11 cellular contexts compared by ENCODE assay signal in genomic region chr12:59055204-59055839, GRCh38.
DNase-seq lines count a peak whose midpoint lies in the region; FAIRE-seq and TF ChIP-seq lines count a peak whose summit lies in the region.
"Had no signal": no experiment of that assay in that cellular context is flagged by ENCODE, and none has a peak within 500 bp of the region (broad histone marks: within the 10 kb centered on the region; RNA-seq: fewer than 3 reads in every experiment).

No MANE protein-coding gene starts in this region.

- peak; percentile 79 for FAIRE-seq in RCC 7860 (lab: Jason Lieb, UNC)
- FAIRE-seq: GM18507 had no signal

- no peak for TF ChIP-seq CTCF in GM10248 (IDR thresholded peaks at IDR 0.05; ENCODE audit: control extremely low read depth, extremely low read depth, low read depth, missing control alignments)
- no peak for TF ChIP-seq CTCF in kidney epithelial cell (IDR thresholded peaks at IDR 0.05; ENCODE audit: insufficient read depth, low read length, poor library complexity, severe bottlenecking)
- TF ChIP-seq CTCF in GM13976 (IDR thresholded peaks at IDR 0.05; ENCODE audit: borderline replicate concordance, control extremely low read depth, extremely low read depth, insufficient read depth, missing control alignments) = no peak

- CTCF ChIA-PET in GM10248 (lab: Yijun Ruan, JAX) = interaction anchor here (1.6 kb wide), 1 partner anchor 14 kb away, joined by 4 read pairs; no protein-coding TSS in a partner anchor

- peak; percentile 10 for DNase-seq in GM10248 (ENCODE audit: extremely low spot score)
- DNase-seq in HCEC 1CT = peak; percentile 74
- peak; percentile 86 for DNase-seq in RCC 7860 (ENCODE audit: low spot score)
- peak; percentile 90 for DNase-seq in kidney epithelial cell (ENCODE audit: low read depth)
- no peak for DNase-seq in erythroblast (lab: John Stamatoyannopoulos, UW)
- no peak for DNase-seq in activated naive CD4-positive, alpha-beta T cell treated with Interleukin-2 at 50 U/mL for 16 hours
- DNase-seq in activated CD8-positive, alpha-beta memory T cell treated with anti-CD3 and anti-CD28 coated beads, Interleukin-2, amount 50 U/mL, for 4 hours = no peak
- DNase-seq in GM13976 (ENCODE audit: low spot score) = no peak
- DNase-seq: naive B cell, NCI-H345 had no signal

- no peak for TF ChIP-seq POLR2A in erythroblast (IDR thresholded peaks at IDR 0.05; ENCODE audit: low read length)

- no peaks in the 10 kb centered on the region for H3K27me3 ChIP-seq in kidney epithelial cell (ENCODE audit: control insufficient read depth, insufficient read depth, low read length)

- H3K4me3 ChIP-seq in kidney epithelial cell (ENCODE audit: low read depth, low read length) = no peak overlapping the region

- H3K36me3 ChIP-seq in kidney epithelial cell (ENCODE audit: control insufficient read depth, insufficient read depth, low read length) = no peaks in the 10 kb centered on the region

- POLR2A ChIA-PET in GM10248 (lab: Yijun Ruan, JAX) = no interaction called here

- in situ Hi-C loops in GM13976 (cut with MboI; ENCODE audit: low sequenced_read_pairs, unreplicated experiment) = no loop called here

Comparison
In these comparisons a context has a peak if more than half of its experiments do, and no peak if none do; other contexts are left out.
1. DNase-seq: peak in GM10248 (single experiment), HCEC 1CT (single experiment), RCC 7860 (single experiment) and kidney epithelial cell (single experiment); none in erythroblast (0 of 2), activated naive CD4-positive, alpha-beta T cell treated with Interleukin-2 at 50 U/mL for 16 hours (single experiment), activated CD8-positive, alpha-beta memory T cell treated with anti-CD3 and anti-CD28 coated beads, Interleukin-2, amount 50 U/mL, for 4 hours (single experiment) and GM13976 (single experiment).